8 cellular contexts compared by ENCODE assay signal in genomic region chr13:110455941-110456340, GRCh38.
A peak's percentile ranks its signal among the peaks of the same experiment; 100 is the strongest.
DNase-seq lines count a peak whose midpoint lies in the region; ATAC-seq and TF ChIP-seq lines count a peak whose summit lies in the region.

No MANE protein-coding gene starts in this region.

- CTCF ChIA-PET in activated CD8-positive, alpha-beta T cell treated with anti-CD3 and anti-CD28 coated beads, Interleukin-2, amount 10 ng/mL, durations not matched to agents 7 days and 5 days (lab: Charles Lee), result interaction anchor here (0.6 to 1.5 kb wide), 12 partner anchors 12 to 364 kb away, joined by 3 to 8 read pairs (median 3); no protein-coding TSS in a partner anchor

- no peak overlapping the region for H3K27ac ChIP-seq in endodermal cell (ENCODE audit: low read depth, low read length)

- H3K9ac ChIP-seq in endodermal cell (ENCODE audit: extremely low read depth, low read length, poor library complexity, severe bottlenecking), result no peak overlapping the region

- H3K4me3 Mint-ChIP-seq in activated CD8-positive, alpha-beta T cell treated with anti-CD3 and anti-CD28 coated beads, Interleukin-2, amount 10 ng/mL, durations not matched to agents 7 days and 5 days, result no peak overlapping the region
- H3K4me3 Mint-ChIP-seq in endodermal cell, result no peak overlapping the region

- H3K9me3 ChIP-seq in endodermal cell (ENCODE audit: control insufficient read depth, low read length) (no peaks in the 10 kb centered on the region), mucosa of descending colon (no peaks in the 10 kb centered on the region)

- 22 to 62% methylated on average over 2 to 10 of the region's 10 CpGs for WGBS in endodermal cell (ENCODE audit: insufficient coverage in 1 of 2, insufficient read length in 1 of 2), 2 experiments

- no peaks in the 10 kb centered on the region for H3K4me1 ChIP-seq in endodermal cell (ENCODE audit: control insufficient read depth, insufficient read depth, low read length)
- H3K4me1 ChIP-seq in mucosa of descending colon (ENCODE audit: low read depth), result no peaks in the 10 kb centered on the region

- ATAC-seq in GM21360 (IDR thresholded peaks at IDR 0.05; ENCODE audit: unreplicated experiment), result peak; percentile 99
- peak; percentile 98 for ATAC-seq in HG03571 (IDR thresholded peaks at IDR 0.05; ENCODE audit: unreplicated experiment)
- ATAC-seq in activated CD8-positive, alpha-beta T cell treated with anti-CD3 and anti-CD28 coated beads, Interleukin-2, amount 10 ng/mL, durations not matched to agents 7 days and 5 days, result peak; percentile 97
- peak; percentile 98 for ATAC-seq in mucosa of descending colon

- H3K36me3 ChIP-seq in endodermal cell (ENCODE audit: control insufficient read depth, insufficient read depth, low read length), result peaks cover 78% of the 10 kb centered on the region
- H3K36me3 ChIP-seq in mucosa of descending colon (ENCODE audit: low read depth), result no peaks in the 10 kb centered on the region

- peaks cover 10% of the 10 kb centered on the region for H3K27me3 Mint-ChIP-seq in activated CD8-positive, alpha-beta T cell treated with anti-CD3 and anti-CD28 coated beads, Interleukin-2, amount 10 ng/mL, durations not matched to agents 7 days and 5 days (ENCODE audit: low read depth)
- H3K27me3 Mint-ChIP-seq in endodermal cell (ENCODE audit: insufficient read depth), result no peaks in the 10 kb centered on the region

- no peak overlapping the region for H3K27ac Mint-ChIP-seq in activated CD8-positive, alpha-beta T cell treated with anti-CD3 and anti-CD28 coated beads, Interleukin-2, amount 10 ng/mL, durations not matched to agents 7 days and 5 days
- H3K27ac Mint-ChIP-seq in endodermal cell, result peak overlapping the region; percentile 89

- peaks cover 4% of the 10 kb centered on the region for H3K4me1 Mint-ChIP-seq in activated CD8-positive, alpha-beta T cell treated with anti-CD3 and anti-CD28 coated beads, Interleukin-2, amount 10 ng/mL, durations not matched to agents 7 days and 5 days (ENCODE audit: low read depth)
- peaks cover 15% of the 10 kb centered on the region for H3K4me1 Mint-ChIP-seq in endodermal cell

- POLR2A ChIA-PET in activated CD8-positive, alpha-beta T cell treated with anti-CD3 and anti-CD28 coated beads, Interleukin-2, amount 10 ng/mL, durations not matched to agents 7 days and 5 days (lab: Charles Lee), result no interaction called here

- intact Hi-C loops in mucosa of descending colon (cut with DNase I, micrococcal nuclease), result no loop called here

- no peaks in the 10 kb centered on the region for H3K27me3 ChIP-seq in endodermal cell (ENCODE audit: control insufficient read depth, insufficient read depth, low read length, poor library complexity, severe bottlenecking)

- DNase-seq in D341Med (ENCODE audit: low spot score) (peak; percentile 81), NCI-H748 treated with DMSO at 0.1 percent for 48 hours (lab: John Stamatoyannopoulos, UW) (peak; percentile 75), endodermal cell (peak; percentile 96), mucosa of descending colon (peak; percentile 79 to 91 (median 82))
- peak; percentile 75 for DNase-seq in activated CD8-positive, alpha-beta T cell treated with anti-CD3 and anti-CD28 coated beads, Interleukin-2, amount 10 ng/mL, durations not matched to agents 7 days and 5 days
- peak; percentile 20 to 32 for DNase-seq in stimulated activated CD8-positive, alpha-beta memory T cell treated with anti-CD3 and anti-CD28 coated beads, Interleukin-7, amount 100 ng/mL, for 1 hour (ENCODE audit: low read depth in 2 of 2)

- peak; percentile 95 for TF ChIP-seq CTCF in endodermal cell (conservative IDR thresholded peaks at IDR 0.05)
- TF ChIP-seq CTCF in mucosa of descending colon (IDR thresholded peaks at IDR 0.05), result peak; percentile 54

- H3K4me3 ChIP-seq in endodermal cell (ENCODE audit: low read length) (no peak overlapping the region), mucosa of descending colon (no peak overlapping the region)

- H3K36me3 Mint-ChIP-seq in activated CD8-positive, alpha-beta T cell treated with anti-CD3 and anti-CD28 coated beads, Interleukin-2, amount 10 ng/mL, durations not matched to agents 7 days and 5 days (ENCODE audit: low read depth), result no peaks in the 10 kb centered on the region
- H3K36me3 Mint-ChIP-seq in endodermal cell (ENCODE audit: low read depth), result peaks cover 47% of the 10 kb centered on the region

- no peaks in the 10 kb centered on the region for H3K9me3 Mint-ChIP-seq in activated CD8-positive, alpha-beta T cell treated with anti-CD3 and anti-CD28 coated beads, Interleukin-2, amount 10 ng/mL, durations not matched to agents 7 days and 5 days (ENCODE audit: insufficient read depth)
- no peaks in the 10 kb centered on the region for H3K9me3 Mint-ChIP-seq in endodermal cell

Comparison
In these comparisons a context has a peak if more than half of its experiments do, and no peak if none do; other contexts are left out.
1. DNase-seq: peak in every context shown above with its lines; median percentile 96 in endodermal cell; 82 in mucosa of descending colon; 81 in D341Med; 75 in NCI-H748 treated with DMSO at 0.1 percent for 48 hours; 75 in activated CD8-positive, alpha-beta T cell treated with anti-CD3 and anti-CD28 coated beads, Interleukin-2, amount 10 ng/mL, durations not matched to agents 7 days and 5 days; 26 in stimulated activated CD8-positive, alpha-beta memory T cell treated with anti-CD3 and anti-CD28 coated beads, Interleukin-7, amount 100 ng/mL, for 1 hour.